In genomic region chr18:21704603-21705364, GRCh38 we compare ENCODE assay signal across 8 cellular contexts. TPM values are rescaled to one million over a fixed set of nuclear protein-coding genes. Genes with fewer than 3 reads are reported as not detected.
DNase-seq lines count a peak whose midpoint lies in the region; ATAC-seq and TF ChIP-seq lines count a peak whose summit lies in the region.

Gene ABHD3, minus strand, starts transcription at chr18:21704774. Its CDS starts 109 bp downstream, at chr18:21704665.

- peaks cover 0 to 3% (median 2%) of the 10 kb centered on the region in 3 donors for H3K27me3 Mint-ChIP-seq in CD14-positive monocyte (ENCODE audit: low read depth in 3 of 3)

- H3K27ac Mint-ChIP-seq in CD14-positive monocyte, result peak within 1 kb of the TSS; percentile 90 to 97 (median 95)

- TF ChIP-seq CTCF in CD14-positive monocyte (IDR thresholded peaks at IDR 0.05), result peak; percentile 67
- no peak for TF ChIP-seq CTCF in lower leg skin (IDR thresholded peaks at IDR 0.05)

- peaks cover 30% of the 10 kb centered on the region for H3K4me1 Mint-ChIP-seq in CD14-positive monocyte

- H3K4me3 ChIP-seq in lower leg skin (ENCODE audit: low read depth, poor library complexity, severe bottlenecking), result peak within 1 kb of the TSS; percentile 87

- intact Hi-C loops in CD14-positive monocyte (cut with micrococcal nuclease) (loop anchor here (2.0 to 5.0 kb wide), 3 partner anchors 36 to 102 kb away; partner anchors contain the start of genes ESCO1 (in 1 of the 2), MIB1 (in 1 of the 2) and SNRPD1 (in 1 of the 2)), lower leg skin (cut with DNase I; ENCODE audit: low total_unique reads) (no loop called here)

- peaks cover 0 to 3% (median 0%) of the 10 kb centered on the region in 7 donors for H3K9me3 Mint-ChIP-seq in CD14-positive monocyte

- H3K4me3 Mint-ChIP-seq in CD14-positive monocyte, result peak within 1 kb of the TSS; percentile 96 to 98

- DNase-seq in CD14-positive monocyte (ENCODE audit: low spot score), result peak; percentile 88
- DNase-seq in NCI-H748 treated with DMSO at 0.1 percent for 48 hours (lab: John Stamatoyannopoulos, UW), result peak; percentile 80
- peak; percentile 86 to 88 for DNase-seq in activated CD4-positive, alpha-beta T cell treated with anti-CD3 and anti-CD28 coated beads, Interleukin-2, amount 50 U/mL, for 4 hours
- DNase-seq in dermis blood vessel endothelial cell, result peak; percentile 93
- DNase-seq in lower leg skin (ENCODE audit: low spot score in 2 of 2), result peak; percentile 88 to 98
- DNase-seq in stimulated activated CD4-positive, alpha-beta T cell treated with anti-CD3 and anti-CD28 coated beads, Interleukin-4, amount 100 ng/mL, for 48 hours (ENCODE audit: low read depth in 2 of 2), result peak; percentile 81 to 89

- peaks cover 13 to 15% of the 10 kb centered on the region in 2 donors for H3K36me3 Mint-ChIP-seq in CD14-positive monocyte

- peak; percentile 93 for ATAC-seq in GM19328 (IDR thresholded peaks at IDR 0.05; ENCODE audit: unreplicated experiment)
- peak; percentile 93 for ATAC-seq in HG03520 (IDR thresholded peaks at IDR 0.05; ENCODE audit: unreplicated experiment)

- 2 to 3% methylated on average over 36 to 42 of the region's 60 CpGs for WGBS in lower leg skin, 2 donors

- TF ChIP-seq POLR2A in lower leg skin (IDR thresholded peaks at IDR 0.05), result peak in 1 of 2 donors; percentile 39

RNA-seq across cellular contexts. Expression of gene ABHD3, which starts in this region (rescaled TPM):
- 10 to 100 TPM; 24.6 to 42.0 TPM for polyA plus RNA-seq in CD14-positive monocyte
- total RNA-seq in dermis blood vessel endothelial cell, result 6.9 and 7.0 TPM in 2 replicates
- total RNA-seq in lower leg skin, result 1 to 10 TPM; 4.9 to 9.5 (median 5.1) TPM

Comparison
In these comparisons a context has a peak if more than half of its experiments do, and no peak if none do; other contexts are left out.
1. Peak in every context shown above with its lines: DNase-seq, ATAC-seq and H3K4me3 ChIP-seq.